21 cellular contexts compared by ENCODE assay signal in genomic region chr1:237383825-237384612, GRCh38.
A peak's percentile ranks its signal among the peaks of the same experiment; 100 is the strongest.
DNase-seq lines count a peak whose midpoint lies in the region; ATAC-seq, FAIRE-seq and TF ChIP-seq lines count a peak whose summit lies in the region.
"Had no signal": no experiment of that assay in that cellular context is flagged by ENCODE, and none has a peak within 500 bp of the region (broad histone marks: within the 10 kb centered on the region; RNA-seq: fewer than 3 reads in every experiment).

No MANE protein-coding gene starts in this region.

- H3K4me3 Mint-ChIP-seq in mesothelial cell of epicardium: peak overlapping the region; percentile 53
- no peak overlapping the region for H3K4me3 Mint-ChIP-seq in activated T-cell treated with anti-CD3 and anti-CD28 coated beads, Interleukin-2, amount 50 U/mL, for 72 hours
- H3K4me3 Mint-ChIP-seq: activated naive CD8-positive, alpha-beta T cell treated with anti-CD3 and anti-CD28 coated beads for 36 hours; stimulated activated effector memory CD8-positive, alpha-beta T cell treated with anti-CD3 and anti-CD28 coated beads, Interleukin-12 subunit alpha, Interleukin-12 subunit beta, amount 100 ng/mL, for 72 hours had no signal

- H3K4me3 ChIP-seq in fibroblast of lung (replicated peaks in 1 of 4; ENCODE audit: control extremely low read depth in 1 of 4, insufficient read depth in 1 of 4, low read depth in 3 of 4, low read length in 4 of 4): no peak overlapping the region
- H3K4me3 ChIP-seq: skin epidermis had no signal

- H3K27me3 Mint-ChIP-seq in mesothelial cell of epicardium (ENCODE audit: low read depth): no peaks in the 10 kb centered on the region
- H3K27me3 Mint-ChIP-seq in activated T-cell treated with anti-CD3 and anti-CD28 coated beads, Interleukin-2, amount 50 U/mL, for 72 hours (ENCODE audit: low read depth): peaks cover under 1% of the 10 kb centered on the region

- H3K4me1 ChIP-seq in fibroblast of lung (ENCODE audit: control insufficient read depth, extremely low read depth, insufficient read depth, low read length): no peaks in the 10 kb centered on the region
- H3K4me1 ChIP-seq: parathyroid adenoma had no signal

- no peaks in the 10 kb centered on the region for H3K9me3 Mint-ChIP-seq in mesothelial cell of epicardium
- H3K9me3 Mint-ChIP-seq in activated T-cell treated with anti-CD3 and anti-CD28 coated beads, Interleukin-2, amount 50 U/mL, for 72 hours: no peaks in the 10 kb centered on the region
- H3K9me3 Mint-ChIP-seq: activated naive CD8-positive, alpha-beta T cell treated with anti-CD3 and anti-CD28 coated beads for 36 hours; stimulated activated effector memory CD8-positive, alpha-beta T cell treated with anti-CD3 and anti-CD28 coated beads, Interleukin-12 subunit alpha, Interleukin-12 subunit beta, amount 100 ng/mL, for 72 hours had no signal

- ATAC-seq in GM18519 (IDR thresholded peaks at IDR 0.05; ENCODE audit: low FRiP score, unreplicated experiment): no peak
- ATAC-seq in HG03520 (IDR thresholded peaks at IDR 0.05; ENCODE audit: unreplicated experiment): no peak
- ATAC-seq in activated T-cell treated with anti-CD3 and anti-CD28 coated beads, Interleukin-2, amount 50 U/mL, for 72 hours (replicated peaks in 1 of 2): no peak
- ATAC-seq: left colon; stimulated activated effector memory CD8-positive, alpha-beta T cell treated with anti-CD3 and anti-CD28 coated beads, Interleukin-12 subunit alpha, Interleukin-12 subunit beta, amount 100 ng/mL, for 72 hours had no signal

- H3K4me2 ChIP-seq in fibroblast of lung (ENCODE audit: extremely low read depth, insufficient read depth, low read length): peak overlapping the region; percentile 61

- no peaks in the 10 kb centered on the region for H3K79me2 ChIP-seq in fibroblast of lung (ENCODE audit: control insufficient read depth, insufficient read depth, low read length)
- H3K79me2 ChIP-seq: parathyroid adenoma had no signal

- peak; percentile 2 for DNase-seq in EL
- peak; percentile 20 for DNase-seq in RPMI8226
- peak in 1 of 2 donors; percentile 81 for DNase-seq in fibroblast of lung (ENCODE audit: low read depth in 2 of 2)
- peak in 1 of 2 experiments; percentile 45 for DNase-seq in mesothelial cell of epicardium (ENCODE audit: low spot score in 2 of 2, unreplicated experiment in 2 of 2)
- DNase-seq in activated T-cell treated with anti-CD3 and anti-CD28 coated beads, Interleukin-2, amount 50 U/mL, for 72 hours: no peak
- DNase-seq in frontal cortex (ENCODE audit: low spot score in 2 of 2): no peak
- DNase-seq: activated CD4-positive, alpha-beta T cell treated with anti-CD3 and anti-CD28 coated beads for 4 hours; activated naive CD8-positive, alpha-beta T cell treated with anti-CD3 and anti-CD28 coated beads for 36 hours; activated T-cell treated with anti-CD3 and anti-CD28 coated beads for 4 hours; hippocampal formation; NCI-H1436 treated with DMSO at 0.1 percent for 48 hours; NCI-H345 had no signal

- no peaks in the 10 kb centered on the region for H3K27me3 ChIP-seq in fibroblast of lung (ENCODE audit: control insufficient read depth, insufficient read depth, low read length)

- no peaks in the 10 kb centered on the region for H4K20me1 ChIP-seq in fibroblast of lung (ENCODE audit: control insufficient read depth, extremely low read depth, insufficient read depth, low read length)

- H3K36me3 ChIP-seq in fibroblast of lung (ENCODE audit: control insufficient read depth, insufficient read depth, low read length): no peaks in the 10 kb centered on the region

- H3K36me3 Mint-ChIP-seq in mesothelial cell of epicardium: no peaks in the 10 kb centered on the region
- H3K36me3 Mint-ChIP-seq in activated T-cell treated with anti-CD3 and anti-CD28 coated beads, Interleukin-2, amount 50 U/mL, for 72 hours (ENCODE audit: insufficient read depth in 2 of 2): no peaks in the 10 kb centered on the region
- H3K36me3 Mint-ChIP-seq: activated naive CD8-positive, alpha-beta T cell treated with anti-CD3 and anti-CD28 coated beads for 36 hours; stimulated activated effector memory CD8-positive, alpha-beta T cell treated with anti-CD3 and anti-CD28 coated beads, Interleukin-12 subunit alpha, Interleukin-12 subunit beta, amount 100 ng/mL, for 72 hours had no signal

- H3K27ac ChIP-seq in fibroblast of lung (ENCODE audit: insufficient read depth, low read length): no peak overlapping the region
- H3K27ac ChIP-seq: parathyroid adenoma had no signal

- H3K27ac Mint-ChIP-seq in mesothelial cell of epicardium: peak overlapping the region; percentile 100
- no peak overlapping the region for H3K27ac Mint-ChIP-seq in activated T-cell treated with anti-CD3 and anti-CD28 coated beads, Interleukin-2, amount 50 U/mL, for 72 hours
- H3K27ac Mint-ChIP-seq: activated naive CD8-positive, alpha-beta T cell treated with anti-CD3 and anti-CD28 coated beads for 36 hours; stimulated activated effector memory CD8-positive, alpha-beta T cell treated with anti-CD3 and anti-CD28 coated beads, Interleukin-12 subunit alpha, Interleukin-12 subunit beta, amount 100 ng/mL, for 72 hours had no signal

- peaks cover 24% of the 10 kb centered on the region for H3K4me1 Mint-ChIP-seq in mesothelial cell of epicardium
- no peaks in the 10 kb centered on the region for H3K4me1 Mint-ChIP-seq in activated T-cell treated with anti-CD3 and anti-CD28 coated beads, Interleukin-2, amount 50 U/mL, for 72 hours (ENCODE audit: low read depth)
- H3K4me1 Mint-ChIP-seq: activated naive CD8-positive, alpha-beta T cell treated with anti-CD3 and anti-CD28 coated beads for 36 hours; stimulated activated effector memory CD8-positive, alpha-beta T cell treated with anti-CD3 and anti-CD28 coated beads, Interleukin-12 subunit alpha, Interleukin-12 subunit beta, amount 100 ng/mL, for 72 hours had no signal

- H3K9me3 ChIP-seq in fibroblast of lung (ENCODE audit: control insufficient read depth, insufficient read depth, low read depth, low read length): no peaks in the 10 kb centered on the region

- H3K9ac ChIP-seq in fibroblast of lung (ENCODE audit: insufficient read depth, low read length): no peak overlapping the region
- H3K9ac ChIP-seq: parathyroid adenoma had no signal

- peak overlapping the region; percentile 49 for H2AFZ ChIP-seq in fibroblast of lung (ENCODE audit: low read length)
- H2AFZ ChIP-seq: parathyroid adenoma had no signal

- no peak for TF ChIP-seq CTCF in fibroblast of lung (conservative IDR thresholded peaks at IDR 0.05 in 1 of 2, IDR thresholded peaks at IDR 0.05 in 1 of 2; ENCODE audit: low read depth in 1 of 2, low read length in 2 of 2)
- TF ChIP-seq CTCF in mesothelial cell of epicardium (IDR thresholded peaks at IDR 0.05; ENCODE audit: unreplicated experiment): no peak

- FAIRE-seq in frontal cortex (lab: Jason Lieb, UNC): no peak
- FAIRE-seq: endothelial cell of umbilical vein, GM18507, GM19239 had no signal

Comparison
In these comparisons a context has a peak if more than half of its experiments do, and no peak if none do; other contexts are left out.
1. DNase-seq: peak in EL (single experiment) and RPMI8226 (single experiment); none in activated T-cell treated with anti-CD3 and anti-CD28 coated beads, Interleukin-2, amount 50 U/mL, for 72 hours (0 of 2) and frontal cortex (0 of 2).